Comparison of ENCODE assay signal across 13 cellular contexts in the genomic region with DNA sequence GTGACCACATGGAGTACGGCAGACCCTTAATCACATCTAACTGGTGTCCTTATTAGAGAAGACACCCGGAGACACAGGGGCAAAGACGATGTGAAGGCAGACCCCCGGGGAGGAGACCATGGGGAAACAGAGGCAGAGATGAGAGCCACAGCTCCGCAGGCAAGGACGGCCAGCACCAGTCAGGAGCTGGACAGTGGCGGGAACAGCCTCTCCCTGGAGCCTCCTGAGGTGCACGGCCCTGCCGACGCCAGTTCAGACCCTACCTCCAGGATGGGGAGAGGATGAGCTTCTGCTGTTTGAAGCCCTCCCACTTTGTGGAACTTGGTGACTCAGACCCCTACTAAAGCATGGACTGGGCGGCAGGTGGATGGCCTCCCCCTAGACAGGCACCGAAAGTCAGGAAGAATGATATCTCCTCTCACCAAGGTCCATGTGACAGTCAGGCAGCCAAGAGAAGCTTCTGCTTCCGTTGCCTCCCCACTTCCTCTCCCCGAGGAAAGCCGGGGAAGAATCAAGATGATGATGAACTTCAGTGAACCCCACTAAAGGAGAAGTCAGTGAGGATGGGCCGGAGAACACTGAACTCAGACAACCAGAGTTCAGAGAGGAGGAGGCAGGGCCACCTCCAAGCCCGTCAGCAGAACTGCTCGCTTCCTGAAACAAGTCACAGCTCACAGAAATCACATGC. TPM values are rescaled to one million over a fixed set of nuclear protein-coding genes. Genes with fewer than 3 reads are reported as not detected.
DNase-seq lines count a peak whose midpoint lies in the region; ATAC-seq, FAIRE-seq and TF ChIP-seq lines count a peak whose summit lies in the region.
"Had no signal": no experiment of that assay in that cellular context is flagged by ENCODE, and none has a peak within 500 bp of the region (broad histone marks: within the 10 kb centered on the region; RNA-seq: fewer than 3 reads in every experiment).

No MANE protein-coding gene starts in this region.

- CTCF ChIA-PET in GM12878 (lab: Yijun Ruan, JAX) = interaction anchor here (0.8 to 3.1 kb wide), 2 partner anchors 11 to 80 kb away, joined by 3 to 19 read pairs; no protein-coding TSS in a partner anchor

- peak overlapping the region; percentile 74 to 98 (median 92) for H3K4me2 ChIP-seq in BLaER1 treated with 17β-estradiol and CSF1 and Interleukin-3, amounts not matched to agents 10 nM and 100 nM
- peak overlapping the region; percentile 53; the same call in 1 of the 2 replicates for H3K4me2 ChIP-seq in GM12878 (ENCODE audit: control insufficient read depth, insufficient read depth)
- H3K4me2 ChIP-seq: smooth muscle cell had no signal

- H2AFZ ChIP-seq in GM12878 (ENCODE audit: control insufficient read depth, low read depth, low read length) = peak overlapping the region; percentile 61

- peak overlapping the region; percentile 58 for H3K27ac Mint-ChIP-seq in memory B cell
- H3K27ac Mint-ChIP-seq: activated naive CD4-positive, alpha-beta T cell treated with anti-CD3 and anti-CD28 coated beads, Interleukin-2, amount 50 U/mL, for 24 hours; HFFc6 had no signal

- H3K27me3 ChIP-seq in BLaER1 treated with 17β-estradiol and CSF1 and Interleukin-3, amounts not matched to agents 10 nM and 100 nM = no peaks in the 10 kb centered on the region
- H3K27me3 ChIP-seq in GM12878 (replicated peaks in 1 of 2; ENCODE audit: control insufficient read depth in 2 of 2, insufficient read depth in 2 of 2, low read length in 1 of 2) (no peaks in the 10 kb centered on the region), thyroid gland (no peaks in the 10 kb centered on the region)
- H3K27me3 ChIP-seq in effector memory CD4-positive, alpha-beta T cell (replicated peaks; ENCODE audit: control insufficient read depth, insufficient read depth, low read length, poor library complexity, severe bottlenecking) = no peaks in the 10 kb centered on the region

- peak overlapping the region; percentile 64 to 95 (median 83) for H3K27ac ChIP-seq in BLaER1 treated with 17β-estradiol and CSF1 and Interleukin-3, amounts not matched to agents 10 nM and 100 nM
- H3K27ac ChIP-seq in GM12878 (ENCODE audit: control insufficient read depth, insufficient read depth) (no peak overlapping the region), thyroid gland (no peak overlapping the region)
- H3K27ac ChIP-seq in effector memory CD4-positive, alpha-beta T cell (ENCODE audit: insufficient read depth, low read length, poor library complexity, severe bottlenecking) = no peak overlapping the region
- H3K27ac ChIP-seq: epithelial cell of prostate had no signal

- SMC1A ChIA-PET in GM12878 (lab: Charles Lee; ENCODE audit: uncharacterized antibody, unreplicated experiment) = interaction anchor here (0.6 to 6.1 kb wide), 2 partner anchors 10 to 1479 kb away, joined by 3 to 31 read pairs; no protein-coding TSS in a partner anchor

- H3K79me2 ChIP-seq in GM12878 (ENCODE audit: control insufficient read depth, insufficient read depth, low read length) = no peaks in the 10 kb centered on the region; the same call in none of the 2 replicates

- H3K4me3 ChIP-seq in BLaER1 treated with 17β-estradiol and CSF1 and Interleukin-3, amounts not matched to agents 10 nM and 100 nM = peak overlapping the region in 9 of 10 experiments; percentile 19 to 50 (median 37); a peak in 15 of 20 replicates
- H3K4me3 ChIP-seq in GM12878 (no peak overlapping the region), thyroid gland (replicated peaks in 1 of 3) (no peak overlapping the region)
- no peak overlapping the region for H3K4me3 ChIP-seq in effector memory CD4-positive, alpha-beta T cell (ENCODE audit: insufficient read depth, low read depth, low read length, poor library complexity, severe bottlenecking)
- H3K4me3 ChIP-seq: smooth muscle cell had no signal

- H3K4me3 Mint-ChIP-seq in memory B cell = no peak overlapping the region
- H3K4me3 Mint-ChIP-seq: activated naive CD4-positive, alpha-beta T cell treated with anti-CD3 and anti-CD28 coated beads, Interleukin-2, amount 50 U/mL, for 24 hours; HFFc6 had no signal

- in situ Hi-C loops in GM12878 (cut with MboI) = no loop called here
- in situ Hi-C loops in ACHN (cut with HindIII; ENCODE audit: low pct_ligation_motif_present, low pct_unique_long_range_greater_than_20kb, low sequenced_read_pairs) = no loop called here

- H4K20me1 ChIP-seq in BLaER1 treated with 17β-estradiol and CSF1 and Interleukin-3, amounts not matched to agents 10 nM and 100 nM = peaks cover 0 to 55% (median 19%) of the 10 kb centered on the region in 11 experiments; a peak in 16 of 22 replicates
- no peaks in the 10 kb centered on the region for H4K20me1 ChIP-seq in GM12878 (ENCODE audit: control insufficient read depth, insufficient read depth)

- peaks cover 10% of the 10 kb centered on the region for H3K4me1 Mint-ChIP-seq in memory B cell

- no peak for TF ChIP-seq RAD21 in GM12878 (IDR thresholded peaks at IDR 0.05; ENCODE audit: insufficient read depth, low read depth, low read length)

- TF ChIP-seq POLR2A in GM12878 (IDR thresholded peaks at IDR 0.05; ENCODE audit: low read depth, low read length) (no peak), thyroid gland (IDR thresholded peaks at IDR 0.05) (no peak)

- POLR2A ChIA-PET in GM12878 (lab: Charles Lee) = interaction anchor here (0.6 kb wide), 2 partner anchors 67 to 117 kb away, joined by 4 to 6 read pairs; no protein-coding TSS in a partner anchor

- FAIRE-seq in GM12878 (lab: Jason Lieb, UNC) (peak; percentile 79), RCC 7860 (lab: Jason Lieb, UNC) (no peak)

- TF ChIP-seq EP300 in GM12878 (IDR thresholded peaks at IDR 0.05; ENCODE audit: borderline replicate concordance in 1 of 2, control insufficient read depth in 1 of 2, low read depth in 2 of 2, low read length in 2 of 2) = no peak

- H3K4me1 ChIP-seq in BLaER1 treated with 17β-estradiol and CSF1 and Interleukin-3, amounts not matched to agents 10 nM and 100 nM = peaks cover 94 to 99% (median 96%) of the 10 kb centered on the region in 10 experiments
- H3K4me1 ChIP-seq in GM12878 (ENCODE audit: control insufficient read depth, insufficient read depth, low read length) (peaks cover 13% of the 10 kb centered on the region), thyroid gland (peaks cover 38 to 45% of the 10 kb centered on the region in 2 donors)
- no peaks in the 10 kb centered on the region for H3K4me1 ChIP-seq in effector memory CD4-positive, alpha-beta T cell (ENCODE audit: control insufficient read depth, insufficient read depth, low read length, poor library complexity, severe bottlenecking)

- no peaks in the 10 kb centered on the region for H3K27me3 Mint-ChIP-seq in memory B cell
- H3K27me3 Mint-ChIP-seq: activated naive CD4-positive, alpha-beta T cell treated with anti-CD3 and anti-CD28 coated beads, Interleukin-2, amount 50 U/mL, for 24 hours had no signal

- 63% methylated on average over 18 of the region's 18 CpGs for WGBS in GM12878 (ENCODE audit: insufficient coverage, insufficient replicate concordance, low lambda C conversion rate, missing lambda C conversion rate)
- 84 to 87% methylated on average over 10 to 17 of the region's 18 CpGs for WGBS in thyroid gland, 2 donors

- H3K36me3 Mint-ChIP-seq in memory B cell = no peaks in the 10 kb centered on the region
- H3K36me3 Mint-ChIP-seq: activated naive CD4-positive, alpha-beta T cell treated with anti-CD3 and anti-CD28 coated beads, Interleukin-2, amount 50 U/mL, for 24 hours had no signal

- RAD21 ChIA-PET in GM12878 (lab: Charles Lee; ENCODE audit: unreplicated experiment) = interaction anchor here (1.6 to 4.7 kb wide), 2 partner anchors 10 to 81 kb away, joined by 6 to 24 read pairs; no protein-coding TSS in a partner anchor

- no peaks in the 10 kb centered on the region for H3K9me3 Mint-ChIP-seq in memory B cell
- H3K9me3 Mint-ChIP-seq: activated naive CD4-positive, alpha-beta T cell treated with anti-CD3 and anti-CD28 coated beads, Interleukin-2, amount 50 U/mL, for 24 hours; HFFc6; IgD-negative memory B cell had no signal

- no TSS peak for BruUV-seq in GM12878 (replicated peaks; lab: Mats Ljungman, UMichigan)

- DNase-seq in GM12878 (ENCODE audit: low read depth, low spot score) = no peak
- DNase-seq in memory B cell (ENCODE audit: low spot score in 2 of 2) = no peak
- DNase-seq in ACHN = no peak
- no peak for DNase-seq in RCC 7860 (ENCODE audit: low spot score)
- DNase-seq in effector memory CD4-positive, alpha-beta T cell = no peak
- no peak for DNase-seq in thyroid gland
- DNase-seq: HFFc6 had no signal

- peaks cover 0 to 4% (median 0%) of the 10 kb centered on the region in 11 experiments; a peak in 2 of 22 replicates for H3K9me3 ChIP-seq in BLaER1 treated with 17β-estradiol and CSF1 and Interleukin-3, amounts not matched to agents 10 nM and 100 nM (replicated peaks in 1 of 11)
- H3K9me3 ChIP-seq in GM12878 (replicated peaks; ENCODE audit: control insufficient read depth, insufficient read depth, low read length) (no peaks in the 10 kb centered on the region), thyroid gland (no peaks in the 10 kb centered on the region)
- H3K9me3 ChIP-seq in effector memory CD4-positive, alpha-beta T cell (ENCODE audit: control insufficient read depth, low read length) = no peaks in the 10 kb centered on the region

- peak overlapping the region; percentile 54 to 85 (median 66) for H3K9ac ChIP-seq in BLaER1 treated with 17β-estradiol and CSF1 and Interleukin-3, amounts not matched to agents 10 nM and 100 nM
- H3K9ac ChIP-seq in GM12878 (ENCODE audit: control insufficient read depth, insufficient read depth, low read length) = no peak overlapping the region

- intact Hi-C loops in GM12878 (cut with micrococcal nuclease; ENCODE audit: unreplicated experiment) (loop anchor here (2.0 kb wide), 1 partner anchor 21 kb away; no protein-coding TSS in a partner anchor), thyroid gland (cut with DNase I) (no loop called here)

- no peak for TF ChIP-seq CTCF in GM12878 (IDR thresholded peaks at IDR 0.05 in 2 of 3, conservative IDR thresholded peaks at IDR 0.05 in 1 of 3; ENCODE audit: control insufficient read depth in 2 of 3, extremely low read depth in 1 of 3, insufficient read depth in 1 of 3, low read depth in 3 of 3, low read length in 3 of 3)
- TF ChIP-seq CTCF in thyroid gland (IDR thresholded peaks at IDR 0.05) = no peak

- peak; percentile 54 for ATAC-seq in HG03520 (IDR thresholded peaks at IDR 0.05; ENCODE audit: unreplicated experiment)
- ATAC-seq in GM12878 = peak; percentile 54
- peak; percentile 93 for ATAC-seq in memory B cell (ENCODE audit: low read depth)

- peaks cover 0 to 58% (median 8%) of the 10 kb centered on the region in 11 experiments; a peak in 13 of 22 replicates for H3K36me3 ChIP-seq in BLaER1 treated with 17β-estradiol and CSF1 and Interleukin-3, amounts not matched to agents 10 nM and 100 nM
- no peaks in the 10 kb centered on the region for H3K36me3 ChIP-seq in GM12878 (ENCODE audit: control insufficient read depth in 2 of 2, insufficient read depth in 2 of 2, low read length in 1 of 2)
- H3K36me3 ChIP-seq in effector memory CD4-positive, alpha-beta T cell (ENCODE audit: control insufficient read depth, insufficient read depth, low read length) = no peaks in the 10 kb centered on the region
- no peaks in the 10 kb centered on the region for H3K36me3 ChIP-seq in thyroid gland

RNA-seq across cellular contexts. Expression of a gene that starts 25.4 kb away (rescaled TPM):
- 24.9 and 25.2 TPM in 2 replicates for total RNA-seq in GM12878 (2013; cell fraction: nucleolus; rRNA removed)
- 14.6 and 18.2 TPM in 2 replicates for total RNA-seq in GM12878 (2014; rRNA removed)
- total RNA-seq in GM12878 (2014; rRNA removed; fragmentation: Illumina TruSeq; extraction: Trizol) = 7.8 and 8.7 TPM in 2 replicates
- total RNA-seq in GM12878 (2021) = 13.1 and 13.6 TPM in 2 replicates
- polyA plus RNA-seq in GM12878 (2011; ENCODE audit: low read depth) = 12.5 TPM
- 24.8 and 33.1 TPM in 2 replicates for polyA plus RNA-seq in GM12878 (2011; rRNA removed)
- polyA plus RNA-seq in GM12878 (2011; cell fraction: cytosol; rRNA removed) = 39.6 and 42.9 TPM in 2 replicates
- polyA plus RNA-seq in GM12878 (2011; cell fraction: nucleus; rRNA removed) = 20.8 and 21.8 TPM in 2 replicates
- polyA plus RNA-seq in GM12878 (2012) = 19.4 and 23.2 TPM in 2 replicates
- polyA plus RNA-seq in GM12878 (2014; fragmentation: Illumina TruSeq; extraction: Trizol) = 5.0 and 7.2 TPM in 2 replicates
- polyA plus RNA-seq in GM12878 (2014; fragmentation: Nextera tagmentation; extraction: Ambion mirVana) = 1 to 10 TPM in 1 of 2 experiments, under 1 TPM in 1; 0.48 to 2.1 TPM
- polyA plus RNA-seq in GM12878 (2014; rRNA removed) = 14.7 and 14.8 TPM in 2 replicates
- polyA plus RNA-seq in GM12878 (2016; fragmentation: Nextera tagmentation; extraction: Ambion mirVana) = 10 to 100 TPM in 1 of 2 experiments, 1 to 10 TPM in 1; 8.4 to 10.6 TPM
- polyA minus RNA-seq in GM12878 (2011; rRNA and poly(A)+ RNA removed) = 17.3 and 23.7 TPM in 2 replicates
- polyA minus RNA-seq in GM12878 (2011; cell fraction: cytosol; rRNA and poly(A)+ RNA removed) = 8.3 and 8.4 TPM in 2 replicates
- polyA minus RNA-seq in GM12878 (2011; cell fraction: nucleus; rRNA and poly(A)+ RNA removed) = 5.3 and 8.8 TPM in 2 replicates
- 10 to 100 TPM; 21.0 to 60.5 (median 43.5) TPM for total RNA-seq in thyroid gland

Comparison
In these comparisons a context has a peak if more than half of its experiments do, and no peak if none do; other contexts are left out.
1. H3K27ac ChIP-seq: peak in BLaER1 treated with 17β-estradiol and CSF1 and Interleukin-3, amounts not matched to agents 10 nM and 100 nM (11 of 11); none in GM12878 (single experiment), effector memory CD4-positive, alpha-beta T cell (single experiment) and thyroid gland (0 of 3).
2. H3K4me3 ChIP-seq: peak in BLaER1 treated with 17β-estradiol and CSF1 and Interleukin-3, amounts not matched to agents 10 nM and 100 nM (9 of 10); none in GM12878 (single experiment), effector memory CD4-positive, alpha-beta T cell (single experiment) and thyroid gland (0 of 3).
3. Peak in every context shown above with its lines, with median percentiles within 50 percentile points of each other: ATAC-seq.